19 cellular contexts compared by ENCODE assay signal in genomic region chr7:116445447-116445846, GRCh38. TPM values are rescaled to one million over a fixed set of nuclear protein-coding genes. Genes with fewer than 3 reads are reported as not detected.
"Had no signal": no experiment of that assay in that cellular context is flagged by ENCODE, and none has a peak within 500 bp of the region (broad histone marks: within the 10 kb centered on the region; RNA-seq: fewer than 3 reads in every experiment).

No MANE protein-coding gene starts in this region.

- H3K36me3 Mint-ChIP-seq: mesothelial cell of epicardium had no signal

- H3K9me3 Mint-ChIP-seq: activated CD4-positive, alpha-beta memory T cell treated with anti-CD3 and anti-CD28 coated beads, Interleukin-2, amount 10 ng/mL, durations not matched to agents 7 days and 5 days; activated T-cell treated with anti-CD3 and anti-CD28 coated beads, Interleukin-2, amount 50 U/mL, for 24 hours; mesothelial cell of epicardium; stimulated activated naive CD8-positive, alpha-beta T cell treated with anti-CD3 and anti-CD28 coated beads, Interleukin-15, amount 100 ng/mL, for 72 hours had no signal

- H3K27ac Mint-ChIP-seq: activated CD4-positive, alpha-beta memory T cell treated with anti-CD3 and anti-CD28 coated beads, Interleukin-2, amount 10 ng/mL, durations not matched to agents 7 days and 5 days; activated T-cell treated with anti-CD3 and anti-CD28 coated beads, Interleukin-2, amount 50 U/mL, for 24 hours; mesothelial cell of epicardium; stimulated activated naive CD8-positive, alpha-beta T cell treated with anti-CD3 and anti-CD28 coated beads, Interleukin-15, amount 100 ng/mL, for 72 hours had no signal

- H3K4me3 ChIP-seq: adrenal gland, cardiac muscle cell, dorsolateral prefrontal cortex, gastroesophageal sphincter, heart right ventricle, lung, ovary, spleen, upper lobe of left lung had no signal

- H3K4me3 Mint-ChIP-seq: activated CD4-positive, alpha-beta memory T cell treated with anti-CD3 and anti-CD28 coated beads, Interleukin-2, amount 10 ng/mL, durations not matched to agents 7 days and 5 days; activated T-cell treated with anti-CD3 and anti-CD28 coated beads, Interleukin-2, amount 50 U/mL, for 24 hours; mesothelial cell of epicardium; stimulated activated naive CD8-positive, alpha-beta T cell treated with anti-CD3 and anti-CD28 coated beads, Interleukin-15, amount 100 ng/mL, for 72 hours had no signal

- H3K27ac ChIP-seq: adrenal gland, cardiac muscle cell, ovary, VCaP had no signal

- H3K9me3 ChIP-seq: adrenal gland, gastroesophageal sphincter, heart right ventricle, ovary, spleen, upper lobe of left lung had no signal

- H3K27me3 ChIP-seq: adrenal gland, cardiac muscle cell, dorsolateral prefrontal cortex, gastroesophageal sphincter, heart right ventricle, ovary, spleen, upper lobe of left lung had no signal

- DNase-seq: activated CD4-positive, alpha-beta memory T cell treated with anti-CD3 and anti-CD28 coated beads, Interleukin-2, amount 10 ng/mL, durations not matched to agents 7 days and 5 days; activated CD4-positive, alpha-beta T cell treated with anti-CD3 and anti-CD28 coated beads for 4 hours; activated naive CD4-positive, alpha-beta T cell treated with anti-CD3 and anti-CD28 coated beads, Interleukin-2, amount 50 U/mL, for 16 hours; activated T-cell treated with anti-CD3 and anti-CD28 coated beads, Interleukin-2, amount 50 U/mL, for 24 hours; adrenal gland; dorsolateral prefrontal cortex; erythroblast; heart right ventricle; ovary; spleen; stimulated activated naive CD8-positive, alpha-beta T cell treated with anti-CD3 and anti-CD28 coated beads, Interleukin-15, amount 100 ng/mL, for 72 hours; upper lobe of left lung had no signal

- H3K36me3 ChIP-seq: adrenal gland, cardiac muscle cell, gastroesophageal sphincter, heart right ventricle, ovary, spleen, upper lobe of left lung had no signal

- H3K4me1 ChIP-seq: adrenal gland, spleen had no signal

- ATAC-seq: gastroesophageal sphincter; heart right ventricle; sciatic nerve; stimulated activated naive CD8-positive, alpha-beta T cell treated with anti-CD3 and anti-CD28 coated beads, Interleukin-15, amount 100 ng/mL, for 72 hours had no signal

- H3K4me1 Mint-ChIP-seq: activated CD4-positive, alpha-beta memory T cell treated with anti-CD3 and anti-CD28 coated beads, Interleukin-2, amount 10 ng/mL, durations not matched to agents 7 days and 5 days; stimulated activated naive CD8-positive, alpha-beta T cell treated with anti-CD3 and anti-CD28 coated beads, Interleukin-15, amount 100 ng/mL, for 72 hours had no signal

RNA-seq across cellular contexts. Expression of gene CAV2, which starts 54.1 kb away (rescaled TPM):
- total RNA-seq: activated CD4-positive, alpha-beta memory T cell treated with anti-CD3 and anti-CD28 coated beads, Interleukin-2, amount 10 ng/mL, durations not matched to agents 7 days and 5 days had no signal
- polyA plus RNA-seq: neural cell had no signal
